Comparison of ENCODE assay signal across 8 cellular contexts in genomic region chr1:13748610-13749505, GRCh38. TPM values are rescaled to one million over a fixed set of nuclear protein-coding genes. Genes with fewer than 3 reads are reported as not detected.
A peak's percentile ranks its signal among the peaks of the same experiment; 100 is the strongest.
DNase-seq lines count a peak whose midpoint lies in the region; ATAC-seq and TF ChIP-seq lines count a peak whose summit lies in the region.

No MANE protein-coding gene starts in this region.

- peaks cover 21% of the 10 kb centered on the region for H3K4me1 Mint-ChIP-seq in Calu3 (ENCODE audit: low read depth, unreplicated experiment)

- H3K9me3 Mint-ChIP-seq in Calu3 (ENCODE audit: low read depth, unreplicated experiment): no peaks in the 10 kb centered on the region

- peak overlapping the region; percentile 90 for H3K27ac Mint-ChIP-seq in Calu3 (ENCODE audit: unreplicated experiment)

- ATAC-seq in GM21390 (IDR thresholded peaks at IDR 0.05; ENCODE audit: unreplicated experiment): peak; percentile 72

- TF ChIP-seq CTCF in Calu3 (IDR thresholded peaks at IDR 0.05; ENCODE audit: unreplicated experiment): no peak

- CTCF ChIA-PET in Calu3 (lab: Charles Lee): interaction anchor here (1.6 kb wide), 1 partner anchor 9 kb away, joined by 4 read pairs; no protein-coding TSS in a partner anchor

- intact Hi-C loops in Calu3 (cut with micrococcal nuclease; ENCODE audit: unreplicated experiment): no loop called here

- BruUV-seq in Calu3 (replicated peaks; lab: Mats Ljungman, UMichigan): TSS peak; percentile 55

- peak overlapping the region; percentile 79 for H3K4me3 Mint-ChIP-seq in Calu3 (ENCODE audit: low read depth, unreplicated experiment)

- H3K36me3 Mint-ChIP-seq in Calu3 (ENCODE audit: insufficient read depth, unreplicated experiment): peaks cover 30% of the 10 kb centered on the region

- H3K27ac ChIP-seq in mesodermal cell (ENCODE audit: low read depth, low read length, severe bottlenecking): peak overlapping the region; percentile 71

- H3K36me3 ChIP-seq in endocrine pancreas (ENCODE audit: control insufficient read depth, insufficient read depth, low read length): no peaks in the 10 kb centered on the region
- H3K36me3 ChIP-seq in mesodermal cell (ENCODE audit: control insufficient read depth, insufficient read depth, low read length): peaks cover 15% of the 10 kb centered on the region

- H3K27me3 Mint-ChIP-seq in Calu3 (ENCODE audit: unreplicated experiment): no peaks in the 10 kb centered on the region

- WGBS in mesodermal cell (ENCODE audit: insufficient coverage in 2 of 2), 2 experiments: 2% methylated on average over 57 to 80 of the region's 83 CpGs

- H3K27me3 ChIP-seq in endocrine pancreas (ENCODE audit: control insufficient read depth, insufficient read depth, low read length): no peaks in the 10 kb centered on the region

- DNase-seq in Calu3 (peak; percentile 92), HUDEP-2 (lab: John Stamatoyannopoulos, UW; ENCODE audit: unreplicated experiment in 76 of 76) (peak in 75 of 76 experiments; percentile 48 to 94 (median 89)), NOMO-1 treated with DMSO at 0.1 percent for 48 hours (lab: John Stamatoyannopoulos, UW; ENCODE audit: unreplicated experiment) (peak; percentile 92)
- DNase-seq in activated CD8-positive, alpha-beta memory T cell treated with anti-CD3 and anti-CD28 coated beads, Interleukin-2, amount 50 U/mL, for 1 hour (ENCODE audit: extremely low read depth): peak; percentile 88
- peak; percentile 93 for DNase-seq in stimulated activated CD8-positive, alpha-beta memory T cell treated with anti-CD3 and anti-CD28 coated beads, Interleukin-15, amount 100 ng/mL, for 24 hours (ENCODE audit: low read depth)

- H3K9me3 ChIP-seq in endocrine pancreas (ENCODE audit: control insufficient read depth, low read length) (no peaks in the 10 kb centered on the region), mesodermal cell (ENCODE audit: control insufficient read depth, low read length) (no peaks in the 10 kb centered on the region)

- peak overlapping the region; percentile 88 for H3K9ac ChIP-seq in endocrine pancreas (ENCODE audit: control insufficient read depth, insufficient read depth, low read length)

- H3K4me1 ChIP-seq in endocrine pancreas (ENCODE audit: control insufficient read depth, insufficient read depth, low read length) (peaks cover 17% of the 10 kb centered on the region), mesodermal cell (ENCODE audit: control insufficient read depth, insufficient read depth, low read length, poor library complexity, severe bottlenecking) (peaks cover 9% of the 10 kb centered on the region)

- peak overlapping the region; percentile 82 for H3K4me3 ChIP-seq in endocrine pancreas (ENCODE audit: control insufficient read depth, insufficient read depth, low read length)
- peak overlapping the region; percentile 83 for H3K4me3 ChIP-seq in mesodermal cell (ENCODE audit: extremely low read depth, insufficient read depth, low read length, poor library complexity, severe bottlenecking)

RNA-seq across cellular contexts. Expression of gene PRDM2, which starts 48.9 kb away (rescaled TPM):
- 26.9 and 29.9 TPM in 2 replicates for total RNA-seq in Calu3 (2022)
- 26.3 TPM for polyA plus RNA-seq in mesodermal cell (2013, experiment 1 of 2)
- 23.4 TPM for polyA plus RNA-seq in mesodermal cell (2013, experiment 2 of 2)

Comparison
In these comparisons a context has a peak if more than half of its experiments do, and no peak if none do; other contexts are left out.
1. Peak in every context shown above with its lines: DNase-seq, ATAC-seq, H3K4me3 ChIP-seq and H3K27ac ChIP-seq.